Comparison of ENCODE assay signal across 21 cellular contexts in genomic region chr4:83089759-83090158, GRCh38. TPM values are rescaled to one million over a fixed set of nuclear protein-coding genes. Genes with fewer than 3 reads are reported as not detected.
"Had no signal": no experiment of that assay in that cellular context is flagged by ENCODE, and none has a peak within 500 bp of the region (broad histone marks: within the 10 kb centered on the region; RNA-seq: fewer than 3 reads in every experiment).

No MANE protein-coding gene starts in this region.

- DNase-seq: activated CD4-positive, alpha-beta T cell treated with anti-CD3 and anti-CD28 coated beads for 4 hours; activated CD4-positive, alpha-beta T cell treated with anti-CD3 and anti-CD28 coated beads, Interleukin-2, amount 50 U/mL, for 4 hours; activated CD8-positive, alpha-beta memory T cell treated with anti-CD3 and anti-CD28 coated beads for 24 hours; activated effector memory CD4-positive, alpha-beta T cell treated with Interleukin-2 at 50 U/mL for 16 hours; activated naive CD4-positive, alpha-beta T cell treated with Interleukin-2 at 50 U/mL for 16 hours; activated naive CD8-positive, alpha-beta T cell treated with anti-CD3 and anti-CD28 coated beads, Interleukin-2, amount 50 U/mL, for 24 hours; amygdala; caudate nucleus; cortex of kidney; heart left ventricle; hypothalamus; kidney glomerular epithelial cell; lower lobe of right lung; mesendoderm; stimulated activated naive CD4-positive, alpha-beta T cell treated with Interleukin-2 at 50 U/mL for 16 hours had no signal

- ATAC-seq: activated naive CD8-positive, alpha-beta T cell treated with anti-CD3 and anti-CD28 coated beads, Interleukin-2, amount 50 U/mL, for 24 hours; heart left ventricle; left lobe of liver; lower lobe of right lung had no signal

- H3K4me1 Mint-ChIP-seq: neural crest cell had no signal

- H3K9me3 Mint-ChIP-seq: activated naive CD8-positive, alpha-beta T cell treated with anti-CD3 and anti-CD28 coated beads, Interleukin-2, amount 50 U/mL, for 24 hours; neural crest cell had no signal

- H3K27me3 ChIP-seq: right atrium auricular region, tibial nerve had no signal

- H3K4me3 Mint-ChIP-seq: activated naive CD8-positive, alpha-beta T cell treated with anti-CD3 and anti-CD28 coated beads, Interleukin-2, amount 50 U/mL, for 24 hours; neural crest cell had no signal

- H3K4me1 ChIP-seq: heart left ventricle, lower lobe of right lung, right atrium auricular region, tibial nerve had no signal

- H3K27ac ChIP-seq: heart left ventricle, lower lobe of right lung, right atrium auricular region, tibial nerve, VCaP had no signal

- H3K27ac Mint-ChIP-seq: activated naive CD8-positive, alpha-beta T cell treated with anti-CD3 and anti-CD28 coated beads, Interleukin-2, amount 50 U/mL, for 24 hours had no signal

- H3K4me3 ChIP-seq: heart left ventricle, lower lobe of right lung, right atrium auricular region, tibial nerve had no signal

- H3K36me3 ChIP-seq: right atrium auricular region, tibial nerve had no signal

- H3K27me3 Mint-ChIP-seq: activated naive CD8-positive, alpha-beta T cell treated with anti-CD3 and anti-CD28 coated beads, Interleukin-2, amount 50 U/mL, for 24 hours had no signal

RNA-seq across cellular contexts. Expression of gene PLAC8, which starts 24.8 kb away (rescaled TPM):
- total RNA-seq: chondrocyte had no signal
